Comparison of ENCODE assay signal across 10 cellular contexts in genomic region chr9:97990259-97990658, GRCh38. TPM values are rescaled to one million over a fixed set of nuclear protein-coding genes. Genes with fewer than 3 reads are reported as not detected.
DNase-seq lines count a peak whose midpoint lies in the region; ATAC-seq and TF ChIP-seq lines count a peak whose summit lies in the region.
"Had no signal": no experiment of that assay in that cellular context is flagged by ENCODE, and none has a peak within 500 bp of the region (broad histone marks: within the 10 kb centered on the region; RNA-seq: fewer than 3 reads in every experiment).

No MANE protein-coding gene starts in this region.

- intact Hi-C loops in transverse colon (cut with DNase I; ENCODE audit: low total_unique reads): no loop called here

- H3K36me3 Mint-ChIP-seq in activated naive CD4-positive, alpha-beta T cell treated with anti-CD3 and anti-CD28 coated beads, Interleukin-2, amount 10 ng/mL, durations not matched to agents 7 days and 5 days: peaks cover 47% of the 10 kb centered on the region

- H3K9me3 ChIP-seq in RWPE2 (ENCODE audit: severe bottlenecking): no peaks in the 10 kb centered on the region
- H3K9me3 ChIP-seq in transverse colon: no peaks in the 10 kb centered on the region
- H3K9me3 ChIP-seq in Peyer's patch: no peaks in the 10 kb centered on the region

- H3K27me3 Mint-ChIP-seq in activated naive CD4-positive, alpha-beta T cell treated with anti-CD3 and anti-CD28 coated beads, Interleukin-2, amount 10 ng/mL, durations not matched to agents 7 days and 5 days: no peaks in the 10 kb centered on the region

- H3K4me3 ChIP-seq in RWPE2 (ENCODE audit: severe bottlenecking) (no peak overlapping the region), transverse colon (no peak overlapping the region), Peyer's patch (no peak overlapping the region)

- in situ Hi-C loops in transverse colon (cut with MboI; ENCODE audit: low pct_ligation_motif_present in 1 of 4, low pct_unique_long_range_greater_than_20kb in 1 of 4, low sequenced_read_pairs in 3 of 4): loop anchor here in 1 of 4 donors (25.0 kb wide), 1 partner anchor 97 kb away; no protein-coding TSS in a partner anchor
- in situ Hi-C loops in KBM-7 (cut with MboI; ENCODE audit: low pct_unique_long_range_greater_than_20kb, low sequenced_read_pairs): no loop called here

- DNase-seq in activated naive CD4-positive, alpha-beta T cell treated with anti-CD3 and anti-CD28 coated beads, Interleukin-2, amount 10 ng/mL, durations not matched to agents 7 days and 5 days: no peak
- DNase-seq in activated naive CD4-positive, alpha-beta T cell (lab: John Stamatoyannopoulos, UW): no peak
- no peak for DNase-seq in RWPE2 (ENCODE audit: low spot score)
- DNase-seq in erythroblast (lab: John Stamatoyannopoulos, UW): peak; percentile 17 to 45
- DNase-seq in transverse colon: no peak
- no peak for DNase-seq in NCI-H524 (lab: John Stamatoyannopoulos, UW)
- DNase-seq in Peyer's patch: no peak
- no peak for DNase-seq in KBM-7
- DNase-seq: effector CD8-positive, alpha-beta T cell; right cardiac atrium had no signal

- peak overlapping the region; percentile 20 for H3K27ac ChIP-seq in RWPE2 (ENCODE audit: poor library complexity, severe bottlenecking)
- H3K27ac ChIP-seq in transverse colon: peak overlapping the region in 3 of 4 donors; percentile 49 to 58 (median 52)
- H3K27ac ChIP-seq in Peyer's patch: no peak overlapping the region

- TF ChIP-seq CTCF in RWPE2 (IDR thresholded peaks at IDR 0.05; ENCODE audit: poor library complexity, severe bottlenecking): peak; percentile 33
- TF ChIP-seq CTCF in transverse colon (IDR thresholded peaks at IDR 0.05): no peak
- no peak for TF ChIP-seq CTCF in Peyer's patch (IDR thresholded peaks at IDR 0.05)

- H3K27me3 ChIP-seq in RWPE2 (ENCODE audit: insufficient read depth, poor library complexity, severe bottlenecking): no peaks in the 10 kb centered on the region
- H3K27me3 ChIP-seq in transverse colon: no peaks in the 10 kb centered on the region
- H3K27me3 ChIP-seq in Peyer's patch: no peaks in the 10 kb centered on the region

- peak overlapping the region; percentile 72 for H3K27ac Mint-ChIP-seq in activated naive CD4-positive, alpha-beta T cell treated with anti-CD3 and anti-CD28 coated beads, Interleukin-2, amount 10 ng/mL, durations not matched to agents 7 days and 5 days

- no peak for TF ChIP-seq EP300 in transverse colon (IDR thresholded peaks at IDR 0.05; ENCODE audit: low read depth)

- CTCF ChIA-PET in activated naive CD4-positive, alpha-beta T cell treated with anti-CD3 and anti-CD28 coated beads, Interleukin-2, amount 10 ng/mL, durations not matched to agents 7 days and 5 days (lab: Charles Lee): interaction anchor here (1.5 kb wide), 1 partner anchor 32 kb away, joined by 5 read pairs; no protein-coding TSS in a partner anchor

- no peak for TF ChIP-seq POLR2A in erythroblast (IDR thresholded peaks at IDR 0.05; ENCODE audit: low read length)
- TF ChIP-seq POLR2A in transverse colon (IDR thresholded peaks at IDR 0.05): no peak
- TF ChIP-seq POLR2A in Peyer's patch (IDR thresholded peaks at IDR 0.05): no peak

- peak; percentile 90 for ATAC-seq in RWPE2 (ENCODE audit: low read depth)
- ATAC-seq: right cardiac atrium had no signal

- H3K4me1 ChIP-seq in RWPE2 (ENCODE audit: insufficient read depth, poor library complexity, severe bottlenecking): peaks cover 44% of the 10 kb centered on the region
- H3K4me1 ChIP-seq in transverse colon: peaks cover 48 to 99% (median 72%) of the 10 kb centered on the region in 4 donors
- peaks cover 0 to 57% (median 16%) of the 10 kb centered on the region in 4 donors for H3K4me1 ChIP-seq in Peyer's patch

- H3K4me1 Mint-ChIP-seq in activated naive CD4-positive, alpha-beta T cell treated with anti-CD3 and anti-CD28 coated beads, Interleukin-2, amount 10 ng/mL, durations not matched to agents 7 days and 5 days: peaks cover 93% of the 10 kb centered on the region

- peaks cover 31% of the 10 kb centered on the region for H3K36me3 ChIP-seq in RWPE2 (ENCODE audit: low read depth)
- no peaks in the 10 kb centered on the region for H3K36me3 ChIP-seq in transverse colon
- H3K36me3 ChIP-seq in Peyer's patch: peaks cover 0 to 5% (median 0%) of the 10 kb centered on the region in 3 donors

- 10 to 49% methylated on average over 2 of the region's 2 CpGs for WGBS in transverse colon (ENCODE audit: low coverage in 1 of 2), 2 donors

- no peak overlapping the region for H3K4me3 Mint-ChIP-seq in activated naive CD4-positive, alpha-beta T cell treated with anti-CD3 and anti-CD28 coated beads, Interleukin-2, amount 10 ng/mL, durations not matched to agents 7 days and 5 days

- H3K9me3 Mint-ChIP-seq in activated naive CD4-positive, alpha-beta T cell treated with anti-CD3 and anti-CD28 coated beads, Interleukin-2, amount 10 ng/mL, durations not matched to agents 7 days and 5 days: no peaks in the 10 kb centered on the region

RNA-seq across cellular contexts. Expression of gene ANP32B, which starts 7.1 kb away (rescaled TPM):
- total RNA-seq in transverse colon (10 to 100 TPM; 37.4 to 65.6 (median 43.0) TPM), Peyer's patch (10 to 100 TPM; 25.4 to 57.8 (median 36.6) TPM)

RNA-seq across cellular contexts. Expression of gene HEMGN, which starts 52.3 kb away (rescaled TPM):
- total RNA-seq in transverse colon (not detected), Peyer's patch (not detected)
- total RNA-seq: right cardiac atrium had no signal

Comparison
In these comparisons a context has a peak if more than half of its experiments do, and no peak if none do; other contexts are left out.
1. DNase-seq: peak in erythroblast (2 of 2); none in activated naive CD4-positive, alpha-beta T cell treated with anti-CD3 and anti-CD28 coated beads, Interleukin-2, amount 10 ng/mL, durations not matched to agents 7 days and 5 days (single experiment), activated naive CD4-positive, alpha-beta T cell (0 of 4), RWPE2 (single experiment), transverse colon (single experiment), NCI-H524 (0 of 2), Peyer's patch (0 of 3) and KBM-7 (single experiment).
2. H3K27ac ChIP-seq: peak in RWPE2 (single experiment) and transverse colon (3 of 4); none in Peyer's patch (0 of 4).